ENCODE assay signal across 26 cellular contexts in the genomic region with DNA sequence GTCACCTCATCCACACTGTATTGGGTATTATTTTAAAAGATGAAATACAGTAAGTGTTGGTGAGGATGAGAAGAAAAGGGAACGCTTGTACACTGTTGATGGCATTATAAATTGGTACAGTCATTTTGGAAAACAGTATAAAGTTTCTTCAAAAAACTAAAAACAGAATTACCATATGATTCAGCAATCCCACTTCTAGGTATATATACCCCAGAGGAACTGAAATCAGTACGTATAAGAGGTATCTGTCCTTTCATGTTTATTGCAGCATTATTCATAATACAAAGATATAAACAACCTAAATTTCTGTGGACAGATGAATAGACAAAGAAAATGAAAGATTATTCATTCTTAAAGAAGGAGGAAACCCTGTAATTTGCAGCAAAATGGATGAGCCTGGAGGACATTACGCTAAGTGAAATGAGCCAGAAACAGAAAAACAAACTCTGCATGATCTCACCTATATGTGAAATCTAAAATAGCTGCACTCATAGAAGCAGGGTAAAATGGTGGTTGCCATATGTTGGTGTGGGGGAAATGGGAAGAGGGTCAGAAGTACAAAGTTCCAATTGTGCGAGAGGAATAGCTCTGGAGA.
DNase-seq lines count a peak whose midpoint lies in the region; ATAC-seq and TF ChIP-seq lines count a peak whose summit lies in the region.
"Had no signal": no experiment of that assay in that cellular context is flagged by ENCODE, and none has a peak within 500 bp of the region (broad histone marks: within the 10 kb centered on the region; RNA-seq: fewer than 3 reads in every experiment).

No MANE protein-coding gene starts in this region.

- no peaks in the 10 kb centered on the region for H3K79me2 ChIP-seq in OCI-LY3 (ENCODE audit: low read length)
- no peaks in the 10 kb centered on the region for H3K79me2 ChIP-seq in mammary epithelial cell (ENCODE audit: insufficient read depth, low read length)

- WGBS in mammary epithelial cell (ENCODE audit: low coverage, missing lambda C conversion rate): 78% methylated on average over 4 of the region's 4 CpGs

- dilution Hi-C loops in mammary epithelial cell (cut with HindIII; ENCODE audit: low sequenced_read_pairs): no loop called here

- H3K27ac ChIP-seq in OCI-LY3 (ENCODE audit: low read length) (peak overlapping the region; percentile 38), mammary epithelial cell (ENCODE audit: insufficient read depth, low read depth, low read length) (no peak overlapping the region)
- H3K27ac ChIP-seq: esophagus squamous epithelium, gastroesophageal sphincter, stomach, upper lobe of left lung had no signal

- H3K27ac Mint-ChIP-seq in activated CD4-positive, alpha-beta memory T cell treated with anti-CD3 and anti-CD28 coated beads for 36 hours: no peak overlapping the region
- H3K27ac Mint-ChIP-seq: brain; CD14-positive monocyte; effector memory CD8-positive, alpha-beta T cell; IgD-negative memory B cell; memory B cell; naive B cell had no signal

- H3K4me3 ChIP-seq in OCI-LY3 (ENCODE audit: low read length): peak overlapping the region; percentile 45
- H3K4me3 ChIP-seq in mammary epithelial cell (replicated peaks in 1 of 3; ENCODE audit: insufficient read depth in 1 of 3, low read depth in 2 of 3, low read length in 3 of 3): no peak overlapping the region
- H3K4me3 ChIP-seq: esophagus squamous epithelium, gastroesophageal sphincter, HAP-1, smooth muscle cell, stomach, upper lobe of left lung had no signal

- H3K4me1 ChIP-seq in OCI-LY3 (ENCODE audit: low read length): peaks cover 29% of the 10 kb centered on the region
- no peaks in the 10 kb centered on the region for H3K4me1 ChIP-seq in mammary epithelial cell (ENCODE audit: insufficient read depth, low read length)
- H3K4me1 ChIP-seq: esophagus squamous epithelium, gastroesophageal sphincter, HAP-1, stomach, upper lobe of left lung had no signal

- H3K9ac ChIP-seq in OCI-LY3 (ENCODE audit: low read length) (no peak overlapping the region), mammary epithelial cell (ENCODE audit: insufficient read depth, low read length) (no peak overlapping the region)

- H3K9me3 Mint-ChIP-seq in activated CD4-positive, alpha-beta memory T cell treated with anti-CD3 and anti-CD28 coated beads for 36 hours: no peaks in the 10 kb centered on the region
- H3K9me3 Mint-ChIP-seq: effector memory CD8-positive, alpha-beta T cell had no signal

- no TSS peak for BruUV-seq in mammary epithelial cell (replicated peaks; lab: Mats Ljungman, UMichigan)

- CTCF ChIA-PET in activated CD4-positive, alpha-beta memory T cell treated with anti-CD3 and anti-CD28 coated beads for 36 hours (lab: Charles Lee): interaction anchor here (0.6 kb wide), 1 partner anchor 597 kb away, joined by 5 read pairs; no protein-coding TSS in a partner anchor
- CTCF ChIA-PET in mammary epithelial cell (lab: Charles Lee; ENCODE audit: low non-redundant PET): no interaction called here

- POLR2A ChIA-PET in activated CD4-positive, alpha-beta memory T cell treated with anti-CD3 and anti-CD28 coated beads for 36 hours (lab: Charles Lee): no interaction called here

- no peak overlapping the region for H3K4me3 Mint-ChIP-seq in activated CD4-positive, alpha-beta memory T cell treated with anti-CD3 and anti-CD28 coated beads for 36 hours
- H3K4me3 Mint-ChIP-seq: brain; CD14-positive monocyte; effector memory CD8-positive, alpha-beta T cell; IgD-negative memory B cell; memory B cell; naive B cell had no signal

- H3K36me3 Mint-ChIP-seq in activated CD4-positive, alpha-beta memory T cell treated with anti-CD3 and anti-CD28 coated beads for 36 hours: no peaks in the 10 kb centered on the region
- H3K36me3 Mint-ChIP-seq: brain, CD14-positive monocyte, IgD-negative memory B cell, naive B cell had no signal

- H3K27me3 Mint-ChIP-seq in activated CD4-positive, alpha-beta memory T cell treated with anti-CD3 and anti-CD28 coated beads for 36 hours: no peaks in the 10 kb centered on the region
- H3K27me3 Mint-ChIP-seq: IgD-negative memory B cell had no signal

- TF ChIP-seq CTCF in OCI-LY3 (IDR thresholded peaks at IDR 0.05; ENCODE audit: low read depth, low read length) (no peak), mammary epithelial cell (conservative IDR thresholded peaks at IDR 0.05 in 1 of 2, IDR thresholded peaks at IDR 0.05 in 1 of 2; ENCODE audit: extremely low read depth in 1 of 2, insufficient read depth in 1 of 2, low read depth in 1 of 2, low read length in 2 of 2) (no peak)

- in situ Hi-C loops in mammary epithelial cell (cut with MboI; ENCODE audit: low sequenced_read_pairs in 2 of 2): no loop called here

- intact Hi-C loops in activated CD4-positive, alpha-beta memory T cell treated with anti-CD3 and anti-CD28 coated beads for 36 hours (cut with micrococcal nuclease): no loop called here
- intact Hi-C loops in mammary epithelial cell (cut with micrococcal nuclease): loop anchor here (2.0 kb wide), 1 partner anchor 37 kb away; no protein-coding TSS in a partner anchor

- no peaks in the 10 kb centered on the region for H3K36me3 ChIP-seq in OCI-LY3 (replicated peaks; ENCODE audit: low read depth, low read length)
- H3K36me3 ChIP-seq in mammary epithelial cell (ENCODE audit: insufficient read depth, low read length): no peaks in the 10 kb centered on the region
- H3K36me3 ChIP-seq: esophagus squamous epithelium, gastroesophageal sphincter, HAP-1, stomach, upper lobe of left lung had no signal

- no peaks in the 10 kb centered on the region for H3K4me1 Mint-ChIP-seq in activated CD4-positive, alpha-beta memory T cell treated with anti-CD3 and anti-CD28 coated beads for 36 hours (ENCODE audit: low read depth)
- H3K4me1 Mint-ChIP-seq: brain, CD14-positive monocyte, naive B cell had no signal

- H3K4me2 ChIP-seq in OCI-LY3 (ENCODE audit: low read length): peak overlapping the region; percentile 58
- H3K4me2 ChIP-seq in mammary epithelial cell (ENCODE audit: insufficient read depth, low read depth, low read length): no peak overlapping the region
- H3K4me2 ChIP-seq: smooth muscle cell had no signal

- ATAC-seq in GM18858 (IDR thresholded peaks at IDR 0.05; ENCODE audit: unreplicated experiment) (peak; percentile 86), GM21576 (IDR thresholded peaks at IDR 0.05; ENCODE audit: unreplicated experiment) (peak; percentile 76), HG03025 (IDR thresholded peaks at IDR 0.05; ENCODE audit: low FRiP score, unreplicated experiment) (peak; percentile 64)
- ATAC-seq: effector memory CD8-positive, alpha-beta T cell; gastroesophageal sphincter had no signal

- H4K20me1 ChIP-seq in OCI-LY3 (ENCODE audit: insufficient read depth, low read length) (no peaks in the 10 kb centered on the region), mammary epithelial cell (ENCODE audit: insufficient read depth, low read length) (no peaks in the 10 kb centered on the region)

- H2AFZ ChIP-seq in OCI-LY3 (ENCODE audit: low read depth, low read length) (0 out of 2 replicates have a peak overlapping the region, but pooled peaks have one; percentile 7), mammary epithelial cell (ENCODE audit: low read depth, low read length) (no peak overlapping the region)

- H3K9me3 ChIP-seq in OCI-LY3 (ENCODE audit: insufficient read depth, low read length) (no peaks in the 10 kb centered on the region), mammary epithelial cell (replicated peaks; ENCODE audit: insufficient read depth, low read length) (no peaks in the 10 kb centered on the region)
- H3K9me3 ChIP-seq: esophagus squamous epithelium, gastroesophageal sphincter, HAP-1, stomach, upper lobe of left lung had no signal

- H3K27me3 ChIP-seq in OCI-LY3 (ENCODE audit: low read depth, low read length) (no peaks in the 10 kb centered on the region), mammary epithelial cell (ENCODE audit: insufficient read depth, low read length) (no peaks in the 10 kb centered on the region)
- H3K27me3 ChIP-seq: esophagus squamous epithelium, gastroesophageal sphincter, stomach, upper lobe of left lung had no signal

- DNase-seq in activated CD4-positive, alpha-beta memory T cell treated with anti-CD3 and anti-CD28 coated beads for 36 hours: no peak
- DNase-seq in NAMALWA (ENCODE audit: low spot score) (no peak), GOT3 (lab: John Stamatoyannopoulos, UW) (no peak), mammary epithelial cell (no peak)
- DNase-seq: activated CD8-positive, alpha-beta memory T cell treated with anti-CD3 and anti-CD28 coated beads, Interleukin-2, amount 50 U/mL, for 4 hours; activated effector memory CD4-positive, alpha-beta T cell treated with anti-CD3 and anti-CD28 coated beads, Interleukin-2, amount 50 U/mL, for 16 hours; effector memory CD8-positive, alpha-beta T cell; esophagus squamous epithelium; naive B cell; NCI-H1417 treated with DMSO at 0.1 percent for 48 hours; NCI-H524 treated with DMSO at 0.1 percent for 48 hours; occipital lobe; stimulated activated CD4-positive, alpha-beta T cell treated with anti-CD3 and anti-CD28 coated beads, Interleukin-4, amount 100 ng/mL, for 1 hour; stomach; upper lobe of left lung had no signal
